ENCODE assay signal across 20 cellular contexts in the genomic region with DNA sequence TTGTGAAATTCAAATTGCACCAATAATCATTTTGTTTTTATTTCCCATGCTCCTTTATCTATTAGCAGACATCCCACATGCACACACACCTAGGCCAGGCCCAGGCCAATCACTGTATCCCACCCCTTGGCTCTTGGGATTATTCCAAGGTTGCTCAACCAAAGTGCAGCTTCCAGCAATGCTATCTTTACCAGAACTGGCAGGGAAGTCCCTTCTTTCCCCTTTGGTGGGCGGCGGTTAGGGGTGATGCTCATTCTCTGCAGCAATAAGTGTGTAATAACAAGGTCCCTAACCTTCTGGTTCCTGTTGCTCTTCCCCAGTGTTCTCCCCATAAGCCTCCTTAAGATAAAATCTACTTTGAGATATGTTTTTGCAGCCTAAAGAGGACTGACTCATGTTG. TPM values are rescaled to one million over a fixed set of nuclear protein-coding genes. Genes with fewer than 3 reads are reported as not detected.
A peak's percentile ranks its signal among the peaks of the same experiment; 100 is the strongest.
DNase-seq lines count a peak whose midpoint lies in the region; FAIRE-seq and TF ChIP-seq lines count a peak whose summit lies in the region.
"Had no signal": no experiment of that assay in that cellular context is flagged by ENCODE, and none has a peak within 500 bp of the region (broad histone marks: within the 10 kb centered on the region; RNA-seq: fewer than 3 reads in every experiment).

No MANE protein-coding gene starts in this region.

- H3K9me3 Mint-ChIP-seq in MCF 10A (ENCODE audit: unreplicated experiment), result no peaks in the 10 kb centered on the region

- H3K4me1 ChIP-seq in breast epithelium (no peaks in the 10 kb centered on the region), trophoblast cell (ENCODE audit: control insufficient read depth in 1 of 2, insufficient read depth in 2 of 2, low read length in 2 of 2) (no peaks in the 10 kb centered on the region)

- H3K27me3 Mint-ChIP-seq in MCF 10A (ENCODE audit: insufficient read depth, unreplicated experiment), result no peaks in the 10 kb centered on the region

- H3K27ac ChIP-seq in breast epithelium (no peak overlapping the region), trophoblast cell (ENCODE audit: low read depth, low read length) (no peak overlapping the region)
- H3K27ac ChIP-seq: BLaER1 had no signal

- BruUV-seq in MCF 10A (replicated peaks; lab: Mats Ljungman, UMichigan), result no TSS peak

- no peak for FAIRE-seq in urothelium cell line (lab: Jason Lieb, UNC)
- FAIRE-seq: H54, HTR-8/SVneo had no signal

- TF ChIP-seq POLR2A in breast epithelium (IDR thresholded peaks at IDR 0.05), result no peak

- no peaks in the 10 kb centered on the region for H3K79me1 ChIP-seq in trophoblast cell (ENCODE audit: low read length)

- POLR2A ChIA-PET in MCF 10A (lab: Yijun Ruan, JAX), result interaction anchor here (0.7 to 3.1 kb wide), 9 partner anchors 19 to 1028 kb away, joined by 3 to 19 read pairs (median 4); a partner anchor contains a TSS

- peak overlapping the region; percentile 76 for H2BK12ac ChIP-seq in trophoblast cell (ENCODE audit: low read length)

- H3K36me3 ChIP-seq in breast epithelium (no peaks in the 10 kb centered on the region), trophoblast cell (ENCODE audit: control insufficient read depth in 1 of 2, insufficient read depth in 2 of 2, low read length in 2 of 2) (no peaks in the 10 kb centered on the region)
- H3K36me3 ChIP-seq: BLaER1 had no signal

- WGBS in trophoblast cell (ENCODE audit: extremely low coverage, insufficient coverage, insufficient read length), result no CpG with 5 or more reads among the region's 2 CpGs

- H3K14ac ChIP-seq in trophoblast cell (ENCODE audit: low read length), result no peak overlapping the region

- H3K4ac ChIP-seq in trophoblast cell (ENCODE audit: low read depth, low read length), result no peak overlapping the region

- H3K4me2 ChIP-seq in trophoblast cell (ENCODE audit: low read length), result no peak overlapping the region
- H3K4me2 ChIP-seq: BLaER1, GM23338 had no signal

- H4K91ac ChIP-seq in trophoblast cell (ENCODE audit: low read depth, low read length), result no peak overlapping the region

- no peak overlapping the region for H3K27ac Mint-ChIP-seq in MCF 10A (ENCODE audit: low read depth, unreplicated experiment)
- H3K27ac Mint-ChIP-seq: CD8-positive, alpha-beta T cell; GM23338 had no signal

- H3K23ac ChIP-seq in trophoblast cell (ENCODE audit: low read length), result no peak overlapping the region

- peaks cover 9% of the 10 kb centered on the region for H3K4me1 Mint-ChIP-seq in MCF 10A (ENCODE audit: insufficient read depth, unreplicated experiment)
- H3K4me1 Mint-ChIP-seq: GM23338 had no signal

- CTCF ChIA-PET in MCF 10A (lab: Yijun Ruan, JAX), result interaction anchor here (0.6 to 5.1 kb wide), 24 partner anchors 9 to 1208 kb away, joined by 3 to 50 read pairs (median 4); no protein-coding TSS in a partner anchor

- H2BK120ac ChIP-seq in trophoblast cell (ENCODE audit: insufficient read depth, low read length, poor library complexity), result no peak overlapping the region

- peak; percentile 34 for DNase-seq in MCF 10A (ENCODE audit: unreplicated experiment)
- no peak for DNase-seq in breast epithelium (ENCODE audit: low spot score in 2 of 2)
- peak; percentile 53 for DNase-seq in fibroblast of pulmonary artery (ENCODE audit: low read depth)
- DNase-seq in trophoblast cell, result no peak
- no peak for DNase-seq in urothelium cell line (ENCODE audit: low spot score)
- no peak for DNase-seq in SW 1271 (lab: John Stamatoyannopoulos, UW)
- no peak for DNase-seq in NCI-H2227 treated with DMSO at 0.1 percent for 48 hours (lab: John Stamatoyannopoulos, UW)
- DNase-seq: 8988T; Calu3; CD8-positive, alpha-beta T cell; DMS79 treated with DMSO at 0.1 percent for 48 hours; GF-D8; HCEC 1CT had no signal

- H2AFZ ChIP-seq in trophoblast cell (ENCODE audit: insufficient read depth, low read length, poor library complexity), result no peak overlapping the region
- H2AFZ ChIP-seq: GM23338 had no signal

- no peaks in the 10 kb centered on the region for H3K36me3 Mint-ChIP-seq in MCF 10A (ENCODE audit: insufficient read depth, unreplicated experiment)
- H3K36me3 Mint-ChIP-seq: CD14-positive monocyte; CD8-positive, alpha-beta T cell had no signal

- H3K9ac ChIP-seq in trophoblast cell (ENCODE audit: low read length), result peak overlapping the region; percentile 23
- H3K9ac ChIP-seq: BLaER1 had no signal

- H3K4me3 Mint-ChIP-seq in MCF 10A (ENCODE audit: unreplicated experiment), result no peak overlapping the region
- H3K4me3 Mint-ChIP-seq: CD8-positive, alpha-beta T cell; GM23338 had no signal

- no peak overlapping the region for H4K8ac ChIP-seq in trophoblast cell (ENCODE audit: low read depth, low read length)

- H3K18ac ChIP-seq in trophoblast cell (ENCODE audit: low read length), result no peak overlapping the region

- no peak overlapping the region for H2BK5ac ChIP-seq in trophoblast cell (ENCODE audit: low read depth, low read length, poor library complexity)

- intact Hi-C loops in MCF 10A (cut with micrococcal nuclease) (loop anchor here (5.0 kb wide), 1 partner anchor 887 kb away; no protein-coding TSS in a partner anchor), breast epithelium (cut with DNase I; ENCODE audit: low total_unique reads) (loop anchor here (10.0 kb wide), 1 partner anchor 1030 kb away; no protein-coding TSS in a partner anchor)

- no peaks in the 10 kb centered on the region for H3K79me2 ChIP-seq in trophoblast cell (ENCODE audit: control insufficient read depth, insufficient read depth, low read length, poor library complexity)

- H3K4me3 ChIP-seq in breast epithelium, result no peak overlapping the region
- H3K4me3 ChIP-seq in fibroblast of pulmonary artery (replicated peaks; ENCODE audit: low read depth, low read length), result no peak overlapping the region
- no peak overlapping the region for H3K4me3 ChIP-seq in trophoblast cell (ENCODE audit: low read depth, low read length)
- H3K4me3 ChIP-seq: BLaER1, GM23338 had no signal

- H3K27me3 ChIP-seq in breast epithelium, result no peaks in the 10 kb centered on the region
- H3K27me3 ChIP-seq in trophoblast cell (ENCODE audit: insufficient read depth, low read length), result no peaks in the 10 kb centered on the region
- H3K27me3 ChIP-seq: BLaER1 had no signal

- H3K9me3 ChIP-seq in breast epithelium (peaks cover under 1% of the 10 kb centered on the region in 2 donors), trophoblast cell (ENCODE audit: insufficient read depth, low read depth, low read length) (no peaks in the 10 kb centered on the region)

- H4K12ac ChIP-seq in trophoblast cell (ENCODE audit: low read depth, low read length), result no peak overlapping the region

- TF ChIP-seq CTCF in MCF 10A (IDR thresholded peaks at IDR 0.05; ENCODE audit: unreplicated experiment) (no peak), breast epithelium (IDR thresholded peaks at IDR 0.05) (no peak), fibroblast of pulmonary artery (IDR thresholded peaks at IDR 0.05; ENCODE audit: low read length, missing control alignments) (no peak)

- no peak overlapping the region for H2AK5ac ChIP-seq in trophoblast cell (ENCODE audit: low read length)

RNA-seq across cellular contexts. Expression of a gene that starts 18.3 kb away (rescaled TPM):
- 15.6 and 15.8 TPM in 2 replicates for total RNA-seq in MCF 10A (2022)
- total RNA-seq in breast epithelium, result 100 to 1,000 TPM in 1 of 3 donors, 10 to 100 TPM in 2; 59.7 to 117 (median 65.9) TPM
- 52.2 and 52.5 TPM in 2 replicates for polyA plus RNA-seq in trophoblast cell (2013)

RNA-seq across cellular contexts. Expression of a gene that starts 43.8 kb away (rescaled TPM):
- total RNA-seq in MCF 10A (2022) (not detected in 2 replicates), breast epithelium (not detected)
- not detected in 2 replicates for polyA plus RNA-seq in trophoblast cell (2013)
- total RNA-seq: A673; Calu3; CD8-positive, alpha-beta T cell; GM23338 had no signal
- polyA plus RNA-seq: AG04450, CD14-positive monocyte, GM23338 had no signal

Comparison
In these comparisons a context has a peak if more than half of its experiments do, and no peak if none do; other contexts are left out.
1. DNase-seq: peak in MCF 10A (single experiment) and fibroblast of pulmonary artery (single experiment); none in breast epithelium (0 of 2), trophoblast cell (0 of 2), urothelium cell line (single experiment), SW 1271 (0 of 2) and NCI-H2227 treated with DMSO at 0.1 percent for 48 hours (single experiment).